ENCODE assay signal across 1 cellular context in genomic region chr13:80355496-80356094, GRCh38. TPM values are rescaled to one million over a fixed set of nuclear protein-coding genes. Genes with fewer than 3 reads are reported as not detected.
"Had no signal": no experiment of that assay in that cellular context is flagged by ENCODE, and none has a peak within 500 bp of the region (broad histone marks: within the 10 kb centered on the region; RNA-seq: fewer than 3 reads in every experiment).

No MANE protein-coding gene starts in this region.

RNA-seq across cellular contexts. Expression of gene SPRY2, which starts 14.7 kb away (rescaled TPM):
- total RNA-seq: T-helper 1 cell treated with Interleukin-12 subunit alpha and Interleukin-12 subunit beta and Interleukin-4 antibody, amounts not matched to agents 30 ng/mL and 1 ng/mL, for 36 hours had no signal
